29 cellular contexts compared by ENCODE assay signal in genomic region chr2:55804535-55804934, GRCh38.
DNase-seq lines count a peak whose midpoint lies in the region; ATAC-seq and TF ChIP-seq lines count a peak whose summit lies in the region.
"Had no signal": no experiment of that assay in that cellular context is flagged by ENCODE, and none has a peak within 500 bp of the region (broad histone marks: within the 10 kb centered on the region; RNA-seq: fewer than 3 reads in every experiment).

No MANE protein-coding gene starts in this region.

- H3K9me3 ChIP-seq in adipocyte (ENCODE audit: control insufficient read depth, low read length), result no peaks in the 10 kb centered on the region
- H3K9me3 ChIP-seq: body of pancreas, colonic mucosa, gastrocnemius medialis, testis, vagina had no signal

- H3K9ac ChIP-seq in adipocyte (ENCODE audit: low read length), result no peak overlapping the region
- H3K9ac ChIP-seq: BLaER1 treated with 17β-estradiol and CSF1 and Interleukin-3, amounts not matched to agents 10 nM and 100 nM; KMS-11 had no signal

- H3K4me1 Mint-ChIP-seq in glutamatergic neuron (ENCODE audit: low read depth, unreplicated experiment) (peaks cover 40% of the 10 kb centered on the region), HFFc6 (ENCODE audit: low read depth) (peaks cover 10% of the 10 kb centered on the region; the same call in 1 of the 2 replicates)
- H3K4me1 Mint-ChIP-seq: activated T-helper 17 cell treated with anti-CD3 and anti-CD28 coated beads, Interleukin-2, amount 50 U/mL, for 72 hours had no signal

- no peak for TF ChIP-seq CTCF in glutamatergic neuron (IDR thresholded peaks at IDR 0.05; ENCODE audit: partially characterized antibody, unreplicated experiment)
- no peak for TF ChIP-seq CTCF in HFFc6 (IDR thresholded peaks at IDR 0.05)

- no peak for ATAC-seq in HG03135 (IDR thresholded peaks at IDR 0.05; ENCODE audit: unreplicated experiment)
- ATAC-seq: activated T-helper 17 cell treated with anti-CD3 and anti-CD28 coated beads, Interleukin-2, amount 50 U/mL, for 72 hours; body of pancreas; esophagus mucosa; gastrocnemius medialis; left cardiac atrium; stimulated activated memory B cell treated with anti-CD40 and anti-IgM and Interleukin-4, amounts not matched to agents 10 μg/mL and 1 μg/mL and 100 μg/mL, for 72 hours had no signal

- H3K36me3 ChIP-seq in adipocyte (ENCODE audit: control insufficient read depth, insufficient read depth, low read length, severe bottlenecking), result no peaks in the 10 kb centered on the region
- H3K36me3 ChIP-seq: BLaER1 treated with 17β-estradiol and CSF1 and Interleukin-3, amounts not matched to agents 10 nM and 100 nM; colonic mucosa; gastrocnemius medialis; vagina had no signal

- H3K4me1 ChIP-seq in adipocyte (ENCODE audit: control insufficient read depth, insufficient read depth, low read length), result peaks cover 14% of the 10 kb centered on the region
- H3K4me1 ChIP-seq: body of pancreas, colonic mucosa, testis, vagina had no signal

- H3K27me3 ChIP-seq in adipocyte (replicated peaks; ENCODE audit: control insufficient read depth, insufficient read depth, low read length), result no peaks in the 10 kb centered on the region
- H3K27me3 ChIP-seq: BLaER1 treated with 17β-estradiol and CSF1 and Interleukin-3, amounts not matched to agents 10 nM and 100 nM; body of pancreas; colonic mucosa; gastrocnemius medialis; testis; vagina had no signal

- peak overlapping the region; percentile 35 for H3K4me3 ChIP-seq in adipocyte (ENCODE audit: low read length)
- H3K4me3 ChIP-seq: BLaER1 treated with 17β-estradiol and CSF1 and Interleukin-3, amounts not matched to agents 10 nM and 100 nM; body of pancreas; colonic mucosa; gastrocnemius medialis; testis; vagina had no signal

- DNase-seq in C1 segment of cervical spinal cord (lab: John Stamatoyannopoulos, UW), result peak in 8 of 14 donors; percentile 7 to 28 (median 24)
- no peak for DNase-seq in adipocyte (ENCODE audit: low read depth)
- peak; percentile 66 for DNase-seq in glutamatergic neuron
- DNase-seq in pons (ENCODE audit: low spot score), result peak; percentile 61
- DNase-seq in SIG-M5 treated with dmso at 0.1 percent for 504 hours (lab: John Stamatoyannopoulos, UW; ENCODE audit: unreplicated experiment), result no peak
- no peak for DNase-seq in HFFc6
- no peak for DNase-seq in activated CD8-positive, alpha-beta memory T cell treated with anti-CD3 and anti-CD28 coated beads for 24 hours
- DNase-seq: activated CD4-positive, alpha-beta T cell treated with anti-CD3 and anti-CD28 coated beads, Interleukin-2, amount 50 U/mL, for 1 hour; body of pancreas; colonic mucosa; EL; gastrocnemius medialis; left cardiac atrium; mammary epithelial cell; NCI-H1417 treated with DMSO at 0.1 percent for 48 hours; NCI-H2081 treated with DMSO at 0.1 percent for 48 hours; NCI-H446; NCI-H82; occipital lobe; stimulated activated CD4-positive, alpha-beta T cell treated with anti-CD3 and anti-CD28 coated beads, Interleukin-4, amount 100 ng/mL, for 1 hour; testis had no signal

- peak overlapping the region; percentile 62 for H3K27ac Mint-ChIP-seq in glutamatergic neuron (ENCODE audit: unreplicated experiment)
- no peak overlapping the region for H3K27ac Mint-ChIP-seq in HFFc6
- H3K27ac Mint-ChIP-seq: activated naive CD8-positive, alpha-beta T cell; activated T-helper 17 cell treated with anti-CD3 and anti-CD28 coated beads, Interleukin-2, amount 50 U/mL, for 72 hours; stimulated activated memory B cell treated with anti-CD40 and anti-IgM and Interleukin-4, amounts not matched to agents 10 μg/mL and 1 μg/mL and 100 μg/mL, for 72 hours had no signal

- no peaks in the 10 kb centered on the region for H3K36me3 Mint-ChIP-seq in glutamatergic neuron (ENCODE audit: unreplicated experiment)
- H3K36me3 Mint-ChIP-seq in HFFc6 (ENCODE audit: low read depth), result no peaks in the 10 kb centered on the region
- H3K36me3 Mint-ChIP-seq: stimulated activated memory B cell treated with anti-CD40 and anti-IgM and Interleukin-4, amounts not matched to agents 10 μg/mL and 1 μg/mL and 100 μg/mL, for 72 hours had no signal

- peak overlapping the region; percentile 4 for H3K4me3 Mint-ChIP-seq in glutamatergic neuron (ENCODE audit: unreplicated experiment)
- no peak overlapping the region for H3K4me3 Mint-ChIP-seq in HFFc6
- H3K4me3 Mint-ChIP-seq: activated naive CD8-positive, alpha-beta T cell; activated T-helper 17 cell treated with anti-CD3 and anti-CD28 coated beads, Interleukin-2, amount 50 U/mL, for 72 hours; stimulated activated memory B cell treated with anti-CD40 and anti-IgM and Interleukin-4, amounts not matched to agents 10 μg/mL and 1 μg/mL and 100 μg/mL, for 72 hours had no signal

- H3K9me3 Mint-ChIP-seq in glutamatergic neuron (ENCODE audit: unreplicated experiment) (no peaks in the 10 kb centered on the region), HFFc6 (no peaks in the 10 kb centered on the region)
- H3K9me3 Mint-ChIP-seq: activated T-helper 17 cell treated with anti-CD3 and anti-CD28 coated beads, Interleukin-2, amount 50 U/mL, for 72 hours; stimulated activated memory B cell treated with anti-CD40 and anti-IgM and Interleukin-4, amounts not matched to agents 10 μg/mL and 1 μg/mL and 100 μg/mL, for 72 hours had no signal

- H3K27me3 Mint-ChIP-seq in glutamatergic neuron (ENCODE audit: unreplicated experiment), result no peaks in the 10 kb centered on the region
- H3K27me3 Mint-ChIP-seq in HFFc6 (ENCODE audit: insufficient read depth), result 0 out of 2 replicates have a peak, but pooled peaks cover 1% of the 10 kb centered on the region

Comparison
In these comparisons a context has a peak if more than half of its experiments do, and no peak if none do; other contexts are left out.
1. DNase-seq: peak in C1 segment of cervical spinal cord (8 of 14), glutamatergic neuron (single experiment) and pons (single experiment); none in adipocyte (single experiment), SIG-M5 treated with dmso at 0.1 percent for 504 hours (single experiment), HFFc6 (single experiment) and activated CD8-positive, alpha-beta memory T cell treated with anti-CD3 and anti-CD28 coated beads for 24 hours (single experiment).